Comparison of ENCODE assay signal across 1 cellular context in genomic region chr2:232439758-232440135, GRCh38.
TF ChIP-seq lines count a peak whose summit lies in the region.

No MANE protein-coding gene starts in this region.

TF ChIP-seq in H1, 55 proteins besides CTCF, POLR2A, EP300 and RAD21:
- TF ChIP-seq CHD1 (IDR thresholded peaks at IDR 0.05; ENCODE audit: low read depth, low read length) (no peak), USF2 (IDR thresholded peaks at IDR 0.05; ENCODE audit: low read length) (no peak), RXRA (IDR thresholded peaks at IDR 0.05; ENCODE audit: insufficient read depth, low read depth, low read length) (no peak), NANOG (IDR thresholded peaks at IDR 0.05; ENCODE audit: insufficient read depth, low read depth, low read length, poor library complexity, severe bottlenecking) (no peak), MAFK (IDR thresholded peaks at IDR 0.05; ENCODE audit: low read depth, low read length) (no peak), NRF1 (IDR thresholded peaks at IDR 0.05; ENCODE audit: low read depth, low read length) (no peak), SUZ12 (IDR thresholded peaks at IDR 0.05; ENCODE audit: low read length) (no peak), BRCA1 (IDR thresholded peaks at IDR 0.05; ENCODE audit: low read depth, low read length) (no peak)
